In genomic region chr3:152771120-152771519, GRCh38 we compare ENCODE assay signal across 23 cellular contexts.
"Had no signal": no experiment of that assay in that cellular context is flagged by ENCODE, and none has a peak within 500 bp of the region (broad histone marks: within the 10 kb centered on the region; RNA-seq: fewer than 3 reads in every experiment).

No MANE protein-coding gene starts in this region.

- ATAC-seq: left colon; left lung; lower lobe of right lung; naive thymus-derived CD8-positive, alpha-beta T cell; sciatic nerve; stimulated activated effector memory CD8-positive, alpha-beta T cell treated with anti-CD3 and anti-CD28 coated beads, Interleukin-12 subunit alpha, Interleukin-12 subunit beta, amount 100 ng/mL, for 72 hours; upper lobe of right lung had no signal

- FAIRE-seq: keratinocyte, urothelium cell line had no signal

- H3K4me1 ChIP-seq: left lung, lower lobe of right lung, parathyroid adenoma, right atrium auricular region, spleen, suprapubic skin, tibial artery had no signal

- DNase-seq: hippocampal formation; left colon; left lung; lower lobe of right lung; mammary epithelial cell; mesenchymal stem cell; naive thymus-derived CD8-positive, alpha-beta T cell; nucleus accumbens; spleen; stimulated activated CD4-positive, alpha-beta T cell treated with anti-CD3 and anti-CD28 coated beads, Interleukin-4, amount 100 ng/mL, for 24 hours; stimulated activated naive CD4-positive, alpha-beta T cell; tibial artery; trophoblast cell; upper lobe of right lung had no signal

- H3K9me3 ChIP-seq: lower lobe of right lung, right atrium auricular region, suprapubic skin, thoracic aorta, tibial artery, upper lobe of right lung had no signal

- H3K27ac ChIP-seq: left lung, lower lobe of right lung, parathyroid adenoma, right atrium auricular region, skin epidermis, spleen, suprapubic skin, thoracic aorta, tibial artery, upper lobe of right lung had no signal

- H3K9ac ChIP-seq: parathyroid adenoma had no signal

- H3K4me3 ChIP-seq: left lung, lower lobe of right lung, right atrium auricular region, skin epidermis, spleen, suprapubic skin, thoracic aorta, tibial artery, upper lobe of right lung had no signal

- H3K79me2 ChIP-seq: parathyroid adenoma had no signal

- H2AFZ ChIP-seq: parathyroid adenoma had no signal

- H3K27me3 ChIP-seq: left lung, right atrium auricular region, spleen, suprapubic skin, tibial artery, upper lobe of right lung had no signal

- H3K36me3 ChIP-seq: left lung, lower lobe of right lung, right atrium auricular region, spleen, suprapubic skin, thoracic aorta, tibial artery, upper lobe of right lung had no signal
